In the genomic region with DNA sequence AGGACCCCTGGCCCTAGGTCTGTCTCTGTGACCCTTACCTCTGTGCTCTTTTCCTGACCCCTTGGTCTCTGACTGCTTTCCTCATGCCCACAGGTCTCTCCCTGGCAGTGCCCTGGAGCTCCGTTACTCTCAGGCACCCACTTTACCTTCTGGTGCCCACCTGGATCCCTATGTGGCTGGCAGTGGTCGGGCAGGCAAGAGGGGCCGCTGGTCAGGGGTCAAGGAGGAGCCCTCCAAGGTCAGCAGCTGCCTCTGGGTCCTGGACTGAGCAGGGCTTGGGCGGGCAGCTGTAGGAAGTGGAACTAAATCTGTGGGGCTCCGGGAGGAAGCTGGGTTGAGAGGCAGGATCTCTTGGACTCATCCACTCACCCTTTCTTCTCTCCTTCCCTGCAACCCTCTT, we compare ENCODE assay signal across 24 cellular contexts. TPM values are rescaled to one million over a fixed set of nuclear protein-coding genes. Genes with fewer than 3 reads are reported as not detected.
"Had no signal": no experiment of that assay in that cellular context is flagged by ENCODE, and none has a peak within 500 bp of the region (broad histone marks: within the 10 kb centered on the region; RNA-seq: fewer than 3 reads in every experiment).

No MANE protein-coding gene starts in this region.

- H3K9me3 Mint-ChIP-seq: activated CD4-positive, alpha-beta memory T cell treated with anti-CD3 and anti-CD28 coated beads for 36 hours; activated naive CD4-positive, alpha-beta T cell treated with anti-CD3 and anti-CD28 coated beads, Interleukin-2, amount 50 U/mL, for 72 hours; activated T-helper 1 cell treated with anti-CD3 and anti-CD28 coated beads, Interleukin-12 subunit alpha, Interleukin-12 subunit beta, Interleukin-2, Interleukin-4 antibody, amounts not matched to agents 30 ng/mL and 10 ng/mL and 1 ng/mL, durations not matched to agents 14 hours and 24 hours and 36 hours; mesothelial cell of epicardium; WTC11 had no signal

- H3K27me3 ChIP-seq: adrenal gland, breast epithelium, hepatocyte had no signal

- H3K9me3 ChIP-seq: adrenal gland, breast epithelium had no signal

- H3K36me3 Mint-ChIP-seq: activated CD4-positive, alpha-beta memory T cell treated with anti-CD3 and anti-CD28 coated beads for 36 hours had no signal

- H3K4me3 Mint-ChIP-seq: activated CD4-positive, alpha-beta memory T cell treated with anti-CD3 and anti-CD28 coated beads for 36 hours; activated CD4-positive, alpha-beta T cell treated with anti-CD3 and anti-CD28 coated beads for 36 hours; activated T-helper 1 cell treated with anti-CD3 and anti-CD28 coated beads, Interleukin-12 subunit alpha, Interleukin-12 subunit beta, Interleukin-2, Interleukin-4 antibody, amounts not matched to agents 30 ng/mL and 10 ng/mL and 1 ng/mL, durations not matched to agents 14 hours and 24 hours and 36 hours; mesothelial cell of epicardium; nephron; WTC11 had no signal

- ATAC-seq: activated CD4-positive, alpha-beta T cell treated with anti-CD3 and anti-CD28 coated beads for 36 hours; stimulated activated naive CD8-positive, alpha-beta T cell treated with anti-CD3 and anti-CD28 coated beads, Interleukin-15, Interleukin-2, amounts not matched to agents 100 U/mL and 50 U/mL, for 24 hours had no signal

- DNase-seq: activated gamma-delta T cell treated with Interleukin-2 at 50 U/mL for 16 hours; activated T-cell treated with anti-CD3 and anti-CD28 coated beads for 4 hours; adrenal gland; cerebellar nuclear complex; cortex of kidney; effector CD8-positive, alpha-beta T cell; foreskin fibroblast; occipital lobe had no signal

- H3K4me2 ChIP-seq: hepatocyte had no signal

- FAIRE-seq: astrocyte, islet of Langerhans, TTC549 had no signal

- H3K36me3 ChIP-seq: adrenal gland, breast epithelium had no signal

- H3K27ac Mint-ChIP-seq: activated CD4-positive, alpha-beta memory T cell treated with anti-CD3 and anti-CD28 coated beads for 36 hours; activated CD4-positive, alpha-beta T cell treated with anti-CD3 and anti-CD28 coated beads for 36 hours; activated naive CD4-positive, alpha-beta T cell treated with anti-CD3 and anti-CD28 coated beads, Interleukin-2, amount 50 U/mL, for 72 hours; activated T-helper 1 cell treated with anti-CD3 and anti-CD28 coated beads, Interleukin-12 subunit alpha, Interleukin-12 subunit beta, Interleukin-2, Interleukin-4 antibody, amounts not matched to agents 30 ng/mL and 10 ng/mL and 1 ng/mL, durations not matched to agents 14 hours and 24 hours and 36 hours; mesothelial cell of epicardium; nephron; WTC11 had no signal

- H3K79me2 ChIP-seq: hepatocyte had no signal

- H2AFZ ChIP-seq: hepatocyte had no signal

- H3K4me1 ChIP-seq: breast epithelium had no signal

- H3K27ac ChIP-seq: breast epithelium, hepatocyte had no signal

- H3K4me3 ChIP-seq: adrenal gland, breast epithelium, hepatocyte had no signal

RNA-seq across cellular contexts. Expression of a gene that starts 16.7 kb away (rescaled TPM):
- total RNA-seq: skeletal muscle tissue had no signal

RNA-seq across cellular contexts. Expression of a gene that starts 19.5 kb away (rescaled TPM):
- total RNA-seq: activated CD4-positive, alpha-beta memory T cell treated with anti-CD3 and anti-CD28 coated beads for 36 hours; activated CD4-positive, alpha-beta T cell treated with anti-CD3 and anti-CD28 coated beads for 36 hours; activated naive CD4-positive, alpha-beta T cell treated with anti-CD3 and anti-CD28 coated beads, Interleukin-2, amount 50 U/mL, for 72 hours; activated T-helper 1 cell treated with anti-CD3 and anti-CD28 coated beads, Interleukin-12 subunit alpha, Interleukin-12 subunit beta, Interleukin-2, Interleukin-4 antibody, amounts not matched to agents 30 ng/mL and 10 ng/mL and 1 ng/mL, durations not matched to agents 14 hours and 24 hours and 36 hours; astrocyte; lung microvascular endothelial cell; T-helper 2 cell treated with Interferon-gamma antibody and Interleukin-4, amounts not matched to agents 100 ng/mL and 5 ng/mL, for 36 hours had no signal
